Comparison of ENCODE assay signal across 1 cellular context in genomic region chr6:37233541-37233940, GRCh38.
TF ChIP-seq lines count a peak whose summit lies in the region.

No MANE protein-coding gene starts in this region.

TF ChIP-seq in K562, 482 proteins besides CTCF, POLR2A, EP300 and RAD21 (continued from another document):
- TF ChIP-seq, protein P1, sequence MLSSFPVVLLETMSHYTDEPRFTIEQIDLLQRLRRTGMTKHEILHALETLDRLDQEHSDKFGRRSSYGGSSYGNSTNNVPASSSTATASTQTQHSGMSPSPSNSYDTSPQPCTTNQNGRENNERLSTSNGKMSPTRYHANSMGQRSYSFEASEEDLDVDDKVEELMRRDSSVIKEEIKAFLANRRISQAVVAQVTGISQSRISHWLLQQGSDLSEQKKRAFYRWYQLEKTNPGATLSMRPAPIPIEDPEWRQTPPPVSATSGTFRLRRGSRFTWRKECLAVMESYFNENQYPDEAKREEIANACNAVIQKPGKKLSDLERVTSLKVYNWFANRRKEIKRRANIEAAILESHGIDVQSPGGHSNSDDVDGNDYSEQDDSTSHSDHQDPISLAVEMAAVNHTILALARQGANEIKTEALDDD (IDR thresholded peaks at IDR 0.05) = peak; percentile 97
- no peak for TF ChIP-seq CHCHD3 (CRISPR knock-in tag; IDR thresholded peaks at IDR 0.05)
- no peak for TF ChIP-seq ZNF253 (CRISPR knock-in tag; conservative IDR thresholded peaks at IDR 0.05)
- TF ChIP-seq GTF3C2 (IDR thresholded peaks at IDR 0.05; ENCODE audit: borderline replicate concordance, extremely low read depth, insufficient read length) = no peak
- no peak for TF ChIP-seq ZBTB1 (CRISPR knock-in tag; IDR thresholded peaks at IDR 0.05; ENCODE audit: borderline replicate concordance, low read depth)
- TF ChIP-seq HNRNPUL1 (IDR thresholded peaks at IDR 0.05; ENCODE audit: low read length) = no peak
- no peak for TF ChIP-seq LCOR (CRISPR knock-in tag; IDR thresholded peaks at IDR 0.05)
- 0 out of 2 replicates have a peak, but pooled peaks have one; percentile 28 for TF ChIP-seq ZBTB33 (CRISPR knock-in tag; IDR thresholded peaks at IDR 0.05)
- TF ChIP-seq ZKSCAN1 (IDR thresholded peaks at IDR 0.05; ENCODE audit: low read depth, low read length) = no peak
- TF ChIP-seq, protein P2, sequence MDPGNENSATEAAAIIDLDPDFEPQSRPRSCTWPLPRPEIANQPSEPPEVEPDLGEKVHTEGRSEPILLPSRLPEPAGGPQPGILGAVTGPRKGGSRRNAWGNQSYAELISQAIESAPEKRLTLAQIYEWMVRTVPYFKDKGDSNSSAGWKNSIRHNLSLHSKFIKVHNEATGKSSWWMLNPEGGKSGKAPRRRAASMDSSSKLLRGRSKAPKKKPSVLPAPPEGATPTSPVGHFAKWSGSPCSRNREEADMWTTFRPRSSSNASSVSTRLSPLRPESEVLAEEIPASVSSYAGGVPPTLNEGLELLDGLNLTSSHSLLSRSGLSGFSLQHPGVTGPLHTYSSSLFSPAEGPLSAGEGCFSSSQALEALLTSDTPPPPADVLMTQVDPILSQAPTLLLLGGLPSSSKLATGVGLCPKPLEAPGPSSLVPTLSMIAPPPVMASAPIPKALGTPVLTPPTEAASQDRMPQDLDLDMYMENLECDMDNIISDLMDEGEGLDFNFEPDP (CRISPR knock-in tag; IDR thresholded peaks at IDR 0.05) = no peak
